11 cellular contexts compared by ENCODE assay signal in the genomic region with DNA sequence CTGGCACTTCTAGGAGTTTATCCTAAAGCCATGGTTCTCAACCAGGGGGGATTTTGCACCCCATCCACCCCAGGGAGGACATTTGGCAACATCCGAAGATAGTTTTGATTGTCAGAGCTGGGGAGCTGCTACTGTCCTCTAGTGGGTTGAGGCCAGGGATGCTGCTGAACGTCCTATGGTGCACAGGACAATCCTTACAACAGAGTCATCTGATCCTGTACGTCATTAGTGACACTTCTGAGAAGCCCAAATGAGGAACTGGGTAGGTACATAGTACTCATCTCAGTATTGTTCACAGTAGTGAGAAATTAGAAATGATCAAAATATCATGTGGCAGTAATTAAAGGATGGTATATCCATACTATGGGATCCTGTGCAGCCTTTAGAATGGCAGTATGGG.
A peak's percentile ranks its signal among the peaks of the same experiment; 100 is the strongest.
DNase-seq lines count a peak whose midpoint lies in the region; ATAC-seq and TF ChIP-seq lines count a peak whose summit lies in the region.
"Had no signal": no experiment of that assay in that cellular context is flagged by ENCODE, and none has a peak within 500 bp of the region (broad histone marks: within the 10 kb centered on the region; RNA-seq: fewer than 3 reads in every experiment).

No MANE protein-coding gene starts in this region.

- no peaks in the 10 kb centered on the region for H3K36me3 ChIP-seq in smooth muscle cell (ENCODE audit: low read depth)

- TF ChIP-seq CTCF in smooth muscle cell (IDR thresholded peaks at IDR 0.05; ENCODE audit: borderline replicate concordance, insufficient read depth, poor library complexity, severe bottlenecking), result no peak

- H3K4me1 ChIP-seq in smooth muscle cell (ENCODE audit: low read depth), result no peaks in the 10 kb centered on the region

- no peak overlapping the region for H3K9ac ChIP-seq in smooth muscle cell (ENCODE audit: low read depth)

- H3K9me3 Mint-ChIP-seq in IgD-negative memory B cell, result peaks cover 0 to 7% (median 4%) of the 10 kb centered on the region in 3 donors
- H3K9me3 Mint-ChIP-seq in stimulated activated naive B cell treated with anti-CD40 and anti-IgM and Interleukin-4, amounts not matched to agents 10 μg/mL and 1 μg/mL and 100 μg/mL, for 72 hours, result peaks cover 13 to 16% of the 10 kb centered on the region in 2 donors

- peaks cover 21% of the 10 kb centered on the region for H3K36me3 Mint-ChIP-seq in IgD-negative memory B cell
- peaks cover 40 to 63% of the 10 kb centered on the region in 2 donors for H3K36me3 Mint-ChIP-seq in stimulated activated naive B cell treated with anti-CD40 and anti-IgM and Interleukin-4, amounts not matched to agents 10 μg/mL and 1 μg/mL and 100 μg/mL, for 72 hours

- H3K27me3 ChIP-seq in smooth muscle cell (ENCODE audit: low read depth), result no peaks in the 10 kb centered on the region
- H3K27me3 ChIP-seq: dorsolateral prefrontal cortex had no signal

- no peaks in the 10 kb centered on the region for H3F3A ChIP-seq in smooth muscle cell (ENCODE audit: low read depth)

- WGBS in smooth muscle cell (ENCODE audit: low lambda C conversion rate), result 75% methylated on average over 3 of the region's 3 CpGs

- no peak for DNase-seq in activated CD4-positive, CD25-positive, alpha-beta regulatory T cell (lab: John Stamatoyannopoulos, UW)
- peak; percentile 78 for DNase-seq in stimulated activated naive B cell treated with anti-CD40 and anti-IgM and Interleukin-4, amounts not matched to agents 10 μg/mL and 1 μg/mL and 100 μg/mL, for 72 hours
- no peak for DNase-seq in stimulated activated naive CD4-positive, alpha-beta T cell (lab: John Stamatoyannopoulos, UW)
- DNase-seq in smooth muscle cell (lab: John Stamatoyannopoulos, UW; ENCODE audit: unreplicated experiment), result no peak
- DNase-seq in T1000 (lab: John Stamatoyannopoulos, UW), result no peak
- DNase-seq: dorsolateral prefrontal cortex, NCI-H510A treated with DMSO at 0.1 percent for 48 hours had no signal

- H3K4me3 Mint-ChIP-seq in IgD-negative memory B cell, result peak overlapping the region in 3 of 4 donors; percentile 11 to 84 (median 75)
- H3K4me3 Mint-ChIP-seq in stimulated activated naive B cell treated with anti-CD40 and anti-IgM and Interleukin-4, amounts not matched to agents 10 μg/mL and 1 μg/mL and 100 μg/mL, for 72 hours, result peak overlapping the region; percentile 50 to 64

- H3K4me3 ChIP-seq in smooth muscle cell, result no peak overlapping the region
- H3K4me3 ChIP-seq: dorsolateral prefrontal cortex had no signal

- no peaks in the 10 kb centered on the region for H3K79me2 ChIP-seq in smooth muscle cell (ENCODE audit: low read depth)

- H3K27ac ChIP-seq in smooth muscle cell (ENCODE audit: low read depth), result no peak overlapping the region

- ATAC-seq in activated CD4-positive, CD25-positive, alpha-beta regulatory T cell treated with anti-CD3 and anti-CD28 coated beads, Interleukin-2, amount 50 U/mL, for 24 hours, result peak; percentile 82 to 91
- peak; percentile 92 for ATAC-seq in HG02623 (IDR thresholded peaks at IDR 0.05; ENCODE audit: unreplicated experiment)
- peak; percentile 92 to 93 for ATAC-seq in stimulated activated naive B cell treated with anti-CD40 and anti-IgM and Interleukin-4, amounts not matched to agents 10 μg/mL and 1 μg/mL and 100 μg/mL, for 72 hours (replicated peaks)
- ATAC-seq: left colon had no signal

- peaks cover 13% of the 10 kb centered on the region for H4K20me1 ChIP-seq in smooth muscle cell (ENCODE audit: low read depth)

- no peak overlapping the region for H2AFZ ChIP-seq in smooth muscle cell (ENCODE audit: low read depth)

- H3K9me3 ChIP-seq in smooth muscle cell (replicated peaks; ENCODE audit: low read depth), result no peaks in the 10 kb centered on the region

- H3K4me2 ChIP-seq in smooth muscle cell, result no peak overlapping the region

- peaks cover 32 to 48% (median 46%) of the 10 kb centered on the region in 3 donors for H3K4me1 Mint-ChIP-seq in IgD-negative memory B cell
- peaks cover 66 to 96% of the 10 kb centered on the region in 2 donors for H3K4me1 Mint-ChIP-seq in stimulated activated naive B cell treated with anti-CD40 and anti-IgM and Interleukin-4, amounts not matched to agents 10 μg/mL and 1 μg/mL and 100 μg/mL, for 72 hours

- no peaks in the 10 kb centered on the region for H3K27me3 Mint-ChIP-seq in IgD-negative memory B cell
- no peaks in the 10 kb centered on the region for H3K27me3 Mint-ChIP-seq in stimulated activated naive B cell treated with anti-CD40 and anti-IgM and Interleukin-4, amounts not matched to agents 10 μg/mL and 1 μg/mL and 100 μg/mL, for 72 hours

- peak overlapping the region; percentile 93 to 100 (median 99) for H3K27ac Mint-ChIP-seq in IgD-negative memory B cell
- H3K27ac Mint-ChIP-seq in stimulated activated naive B cell treated with anti-CD40 and anti-IgM and Interleukin-4, amounts not matched to agents 10 μg/mL and 1 μg/mL and 100 μg/mL, for 72 hours, result peak overlapping the region; percentile 98
